In the genomic region with DNA sequence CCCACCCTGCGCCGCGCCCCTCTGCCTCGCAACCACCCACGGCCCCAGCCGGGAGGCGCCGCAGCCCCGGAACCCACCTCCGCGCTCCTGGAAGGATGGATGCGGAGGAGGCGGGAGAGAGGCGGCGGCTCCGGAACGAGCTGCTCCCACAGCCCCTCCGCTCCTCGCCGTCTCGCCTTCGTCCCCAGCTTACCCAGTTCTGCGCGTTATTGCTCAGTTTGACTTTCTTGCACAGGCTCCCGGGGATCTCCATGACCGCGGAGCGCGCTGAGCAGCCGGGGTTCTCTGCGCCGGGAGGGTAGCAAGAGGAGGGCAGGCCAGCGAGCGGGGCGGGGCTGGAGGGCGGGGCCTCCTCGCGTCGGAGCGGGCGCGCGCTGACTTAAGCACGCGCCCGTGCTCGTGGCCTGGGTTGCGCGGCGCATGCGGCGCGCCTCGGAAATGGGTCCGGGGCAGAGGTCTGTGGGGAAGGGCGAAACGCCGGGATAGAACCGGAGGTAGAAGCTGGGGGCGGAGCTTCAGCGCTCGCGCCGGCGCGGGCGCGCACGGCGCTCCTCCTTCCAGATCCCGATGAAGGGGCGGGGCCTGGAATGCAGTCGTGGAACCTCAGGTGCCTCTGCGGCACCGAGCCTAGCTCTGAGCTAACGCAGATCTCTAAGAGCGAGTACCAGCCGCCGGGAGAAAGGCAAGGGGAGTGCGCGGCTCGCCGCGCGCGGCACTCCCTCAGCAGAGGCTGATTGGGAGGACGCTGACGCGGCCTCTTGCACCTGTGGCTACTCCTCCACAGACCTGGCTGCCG, we compare ENCODE assay signal across 8 cellular contexts. TPM values are rescaled to one million over a fixed set of nuclear protein-coding genes. Genes with fewer than 3 reads are reported as not detected.
A peak's percentile ranks its signal among the peaks of the same experiment; 100 is the strongest.
DNase-seq lines count a peak whose midpoint lies in the region; ATAC-seq and TF ChIP-seq lines count a peak whose summit lies in the region.

A gene (minus strand): TSS at position 308 of the 796 bp plus-strand sequence. CDS start 55 bp downstream, at position 253.

- H3K4me1 ChIP-seq in adrenal gland (replicated peaks in 1 of 2) (peaks cover 0 to 9% of the 10 kb centered on the region in 2 donors), heart left ventricle (peaks cover 0 to 32% (median 14%) of the 10 kb centered on the region in 12 donors), transverse colon (peaks cover 0 to 19% (median 15%) of the 10 kb centered on the region in 4 donors)

- in situ Hi-C loops in transverse colon (cut with MboI; ENCODE audit: low pct_ligation_motif_present in 1 of 4, low pct_unique_long_range_greater_than_20kb in 1 of 4, low sequenced_read_pairs in 3 of 4) = no loop called here

- intact Hi-C loops in adrenal gland (cut with DNase I) = no loop called here
- intact Hi-C loops in heart left ventricle (cut with DNase I) = loop anchor here in 1 of 10 donors (5.0 kb wide), 1 partner anchor 272 kb away; no protein-coding TSS in a partner anchor
- intact Hi-C loops in transverse colon (cut with DNase I; ENCODE audit: low total_unique reads) = no loop called here

- H3K9me3 ChIP-seq in adrenal gland (replicated peaks in 1 of 3) (no peaks in the 10 kb centered on the region), heart left ventricle (no peaks in the 10 kb centered on the region), transverse colon (no peaks in the 10 kb centered on the region)

- TF ChIP-seq EP300 in transverse colon (IDR thresholded peaks at IDR 0.05; ENCODE audit: low read depth) = no peak

- H3K4me3 ChIP-seq in adrenal gland (peak within 1 kb of the TSS; percentile 56 to 95 (median 90)), heart left ventricle (peak within 1 kb of the TSS; percentile 74 to 100 (median 94)), transverse colon (peak within 1 kb of the TSS; percentile 95 to 98 (median 96))

- H3K36me3 ChIP-seq in adrenal gland (replicated peaks in 1 of 2) (no peaks in the 10 kb centered on the region), heart left ventricle (peaks cover 0 to 3% (median 0%) of the 10 kb centered on the region in 9 donors), transverse colon (no peaks in the 10 kb centered on the region)

- TF ChIP-seq CTCF in adrenal gland (IDR thresholded peaks at IDR 0.05) (no peak), heart left ventricle (IDR thresholded peaks at IDR 0.05) (no peak), transverse colon (IDR thresholded peaks at IDR 0.05) (no peak)

- no peaks in the 10 kb centered on the region for H3K27me3 ChIP-seq in adrenal gland
- H3K27me3 ChIP-seq in heart left ventricle = no peaks in the 10 kb centered on the region
- H3K27me3 ChIP-seq in transverse colon = no peaks in the 10 kb centered on the region

- H3K27ac ChIP-seq in adrenal gland (peak within 1 kb of the TSS; percentile 71 to 94 (median 87)), heart left ventricle (peak within 1 kb of the TSS; percentile 48 to 95 (median 88)), transverse colon (peak within 1 kb of the TSS; percentile 88 to 96 (median 94))

- TF ChIP-seq POLR2A in GM15510 (IDR thresholded peaks at IDR 0.05; ENCODE audit: borderline replicate concordance, extremely low read depth, insufficient read length) (peak; percentile 45), adrenal gland (IDR thresholded peaks at IDR 0.05) (peak; percentile 83 to 97), heart left ventricle (IDR thresholded peaks at IDR 0.05) (peak in 1 of 2 donors; percentile 74), transverse colon (IDR thresholded peaks at IDR 0.05) (peak; percentile 88)

- DNase-seq in NCI-H146 treated with DMSO at 0.1 percent for 48 hours (lab: John Stamatoyannopoulos, UW; ENCODE audit: unreplicated experiment) (peak; percentile 73), T-helper 1 cell (peak; percentile 92 to 98 (median 93)), adrenal gland (peak; percentile 97 to 99 (median 98)), heart left ventricle (peak; percentile 97 to 98 (median 97)), pons (ENCODE audit: low spot score) (peak; percentile 97), transverse colon (peak; percentile 99)

- peak; percentile 83 for ATAC-seq in HG02884 (IDR thresholded peaks at IDR 0.05; ENCODE audit: unreplicated experiment)
- peak; percentile 99 for ATAC-seq in heart left ventricle

- 0 to 1% (median 0%) methylated on average over 19 to 90 of the region's 90 CpGs for WGBS in adrenal gland, 4 donors
- WGBS in heart left ventricle, 4 donors = 0 to 1% (median 0%) methylated on average over 40 to 90 of the region's 90 CpGs
- WGBS in transverse colon (ENCODE audit: low coverage in 1 of 2), 2 donors = 1% methylated on average over 38 of the region's 90 CpGs; no CpG with 5 or more reads in 1 of the 2 donors

RNA-seq across cellular contexts. Expression of the gene that starts here (rescaled TPM):
- 10 to 100 TPM; 13.6 to 22.6 (median 18.3) TPM for total RNA-seq in adrenal gland
- 10 to 100 TPM; 13.1 to 16.7 (median 16.5) TPM for polyA plus RNA-seq in adrenal gland
- 10 to 100 TPM in 4 of 9 donors, 1 to 10 TPM in 5; 7.4 to 32.7 (median 9.3) TPM for total RNA-seq in heart left ventricle
- polyA plus RNA-seq in heart left ventricle = 10 to 100 TPM in 1 of 2 donors, 1 to 10 TPM in 1; 5.9 to 16.3 TPM
- 10 to 100 TPM in 3 of 4 donors, 1 to 10 TPM in 1; 7.5 to 23.3 (median 16.8) TPM for total RNA-seq in transverse colon

Comparison
In these comparisons a context has a peak if more than half of its experiments do, and no peak if none do; other contexts are left out.
1. Peak in every context shown above with its lines: DNase-seq, ATAC-seq, H3K4me3 ChIP-seq and H3K27ac ChIP-seq.